ENCODE assay signal across 1 cellular context in genomic region chr4:95268819-95269565, GRCh38.
TF ChIP-seq lines count a peak whose summit lies in the region.

No MANE protein-coding gene starts in this region.

TF ChIP-seq in K562, 482 proteins besides CTCF, POLR2A, EP300 and RAD21 (continued from another document):
- TF ChIP-seq ZNF407 (IDR thresholded peaks at IDR 0.05; ENCODE audit: low read depth) (no peak), SP1 (CRISPR knock-in tag; IDR thresholded peaks at IDR 0.05) (no peak), HDAC8 (tag; IDR thresholded peaks at IDR 0.05) (no peak), GTF2E2 (tag; IDR thresholded peaks at IDR 0.05) (no peak), ZFP91 (CRISPR knock-in tag; IDR thresholded peaks at IDR 0.05) (no peak), BRCA1 (IDR thresholded peaks at IDR 0.05) (no peak), BRCA1 (CRISPR knock-in tag; IDR thresholded peaks at IDR 0.05) (no peak), ZEB2 (IDR thresholded peaks at IDR 0.05) (no peak), ZNF239 (CRISPR knock-in tag; IDR thresholded peaks at IDR 0.05) (no peak)
- TF ChIP-seq, protein P1, sequence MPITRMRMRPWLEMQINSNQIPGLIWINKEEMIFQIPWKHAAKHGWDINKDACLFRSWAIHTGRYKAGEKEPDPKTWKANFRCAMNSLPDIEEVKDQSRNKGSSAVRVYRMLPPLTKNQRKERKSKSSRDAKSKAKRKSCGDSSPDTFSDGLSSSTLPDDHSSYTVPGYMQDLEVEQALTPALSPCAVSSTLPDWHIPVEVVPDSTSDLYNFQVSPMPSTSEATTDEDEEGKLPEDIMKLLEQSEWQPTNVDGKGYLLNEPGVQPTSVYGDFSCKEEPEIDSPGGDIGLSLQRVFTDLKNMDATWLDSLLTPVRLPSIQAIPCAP (CRISPR knock-in tag; IDR thresholded peaks at IDR 0.05; ENCODE audit: borderline replicate concordance): no peak
TF ChIP-seq in K562: peak in this region for 0.
